In the genomic region with DNA sequence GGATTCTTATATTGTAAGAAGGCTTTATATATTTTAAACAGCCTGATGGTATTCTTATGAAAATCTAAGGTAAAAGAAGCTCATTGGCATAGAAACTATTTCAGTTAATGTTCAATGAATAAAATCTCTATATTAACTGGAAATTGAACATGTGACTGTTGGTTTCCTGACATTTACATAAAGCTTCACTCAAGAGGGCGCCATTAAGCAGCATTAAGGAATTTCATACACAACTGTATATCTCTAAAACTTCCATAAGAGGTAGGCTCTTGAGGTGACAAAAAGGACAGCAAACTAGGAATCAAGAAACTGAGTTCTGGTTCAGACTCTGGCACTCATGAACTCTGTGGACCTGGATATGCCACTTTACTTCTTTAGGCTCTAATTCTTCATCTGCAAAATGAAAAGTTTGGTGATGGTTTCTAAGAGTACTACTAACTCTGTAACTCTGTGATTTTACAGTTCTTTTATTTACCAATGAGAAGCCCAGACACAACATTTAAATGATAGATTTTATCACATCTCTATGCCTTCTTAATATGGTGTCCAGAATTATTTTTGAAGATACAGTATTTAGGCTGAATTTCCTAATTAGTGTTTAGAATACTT, we compare ENCODE assay signal across 8 cellular contexts.
DNase-seq lines count a peak whose midpoint lies in the region; ATAC-seq, FAIRE-seq and TF ChIP-seq lines count a peak whose summit lies in the region.

No MANE protein-coding gene starts in this region.

- TF ChIP-seq CTCF in GM12872 (IDR thresholded peaks at IDR 0.05; ENCODE audit: insufficient read depth, low read depth, low read length), result peak; percentile 30; the same call in 2 of the 3 replicates
- no peak for TF ChIP-seq CTCF in pancreas (IDR thresholded peaks at IDR 0.05)
- no peak for TF ChIP-seq CTCF in lower leg skin (IDR thresholded peaks at IDR 0.05)
- no peak for TF ChIP-seq CTCF in suprapubic skin (IDR thresholded peaks at IDR 0.05)

- peak in 3 of 4 donors; percentile 50 to 82 (median 66) for ATAC-seq in pancreas

- DNase-seq in NCI-H2171 (lab: John Stamatoyannopoulos, UW) (peak; percentile 32), cerebellar cortex (ENCODE audit: low spot score) (peak; percentile 23), pancreas (no peak), UCSD-AML1 (lab: John Stamatoyannopoulos, UW; ENCODE audit: unreplicated experiment) (no peak), lower leg skin (ENCODE audit: low spot score in 2 of 2) (no peak), suprapubic skin (ENCODE audit: low spot score in 2 of 2) (no peak), GOT3 (lab: John Stamatoyannopoulos, UW) (no peak)

- no peak for FAIRE-seq in pancreas (lab: Jason Lieb, UNC)

- H3K36me3 ChIP-seq in pancreas (no peaks in the 10 kb centered on the region), suprapubic skin (no peaks in the 10 kb centered on the region)

- no peak overlapping the region for H3K4me3 ChIP-seq in pancreas
- no peak overlapping the region for H3K4me3 ChIP-seq in lower leg skin (ENCODE audit: low read depth, poor library complexity, severe bottlenecking)
- no peak overlapping the region for H3K4me3 ChIP-seq in suprapubic skin

- H3K27ac ChIP-seq in pancreas (no peak overlapping the region), suprapubic skin (no peak overlapping the region)

- H3K4me1 ChIP-seq in pancreas (peaks cover 0 to 5% (median 0%) of the 10 kb centered on the region in 3 donors), suprapubic skin (no peaks in the 10 kb centered on the region)

- TF ChIP-seq POLR2A in lower leg skin (IDR thresholded peaks at IDR 0.05) (no peak), suprapubic skin (IDR thresholded peaks at IDR 0.05) (no peak)

- intact Hi-C loops in pancreas (cut with DNase I), result no loop called here
- intact Hi-C loops in lower leg skin (cut with DNase I; ENCODE audit: low total_unique reads), result no loop called here

- 11 to 18% methylated on average over 1 of the region's 1 CpG for WGBS in pancreas, 2 donors
- 26 to 34% methylated on average over 1 of the region's 1 CpG for WGBS in lower leg skin, 2 donors
- WGBS in suprapubic skin, result 40% methylated on average over 1 of the region's 1 CpG

- no peak for TF ChIP-seq EP300 in suprapubic skin (IDR thresholded peaks at IDR 0.05)

- H3K27me3 ChIP-seq in pancreas, result no peaks in the 10 kb centered on the region
- H3K27me3 ChIP-seq in suprapubic skin, result no peaks in the 10 kb centered on the region

- H3K9me3 ChIP-seq in pancreas, result no peaks in the 10 kb centered on the region
- H3K9me3 ChIP-seq in suprapubic skin, result no peaks in the 10 kb centered on the region

Comparison
In these comparisons a context has a peak if more than half of its experiments do, and no peak if none do; other contexts are left out.
1. DNase-seq: peak in NCI-H2171 (single experiment) and cerebellar cortex (single experiment); none in pancreas (0 of 6), UCSD-AML1 (single experiment), lower leg skin (0 of 2), suprapubic skin (0 of 2) and GOT3 (single experiment).